8 cellular contexts compared by ENCODE assay signal in genomic region chr12:116881325-116881866, GRCh38. TPM values are rescaled to one million over a fixed set of nuclear protein-coding genes. Genes with fewer than 3 reads are reported as not detected.
DNase-seq lines count a peak whose midpoint lies in the region; ATAC-seq and TF ChIP-seq lines count a peak whose summit lies in the region.

HRK (minus strand) TSS chr12:116881441; CDS start chr12:116881307, 134 bp downstream.

- in situ Hi-C loops in transverse colon (cut with MboI; ENCODE audit: low pct_ligation_motif_present in 1 of 4, low pct_unique_long_range_greater_than_20kb in 1 of 4, low sequenced_read_pairs in 3 of 4) = no loop called here

- ATAC-seq in HG02588 (IDR thresholded peaks at IDR 0.05; ENCODE audit: unreplicated experiment) = peak; percentile 26
- no peak for ATAC-seq in GM19463 (IDR thresholded peaks at IDR 0.05; ENCODE audit: unreplicated experiment)

- no peak for TF ChIP-seq CTCF in SU-DHL-6 (IDR thresholded peaks at IDR 0.05; ENCODE audit: insufficient read depth, low read length, poor library complexity, severe bottlenecking)
- no peak for TF ChIP-seq CTCF in transverse colon (IDR thresholded peaks at IDR 0.05)

- peak within 1 kb of the TSS; percentile 43 for H3K4me3 ChIP-seq in SU-DHL-6 (ENCODE audit: insufficient read depth, low read length, poor library complexity, severe bottlenecking)
- H3K4me3 ChIP-seq in iPS DF 6.9 (ENCODE audit: low read length) = peak within 1 kb of the TSS; percentile 62; the same call in 1 of the 2 replicates
- peak within 1 kb of the TSS in 3 of 4 donors; percentile 9 to 49 (median 23) for H3K4me3 ChIP-seq in transverse colon

- no peak within 1 kb of the TSS for H3K27ac ChIP-seq in SU-DHL-6 (ENCODE audit: low read depth, low read length)
- no peak within 1 kb of the TSS for H3K27ac ChIP-seq in iPS DF 6.9 (ENCODE audit: low read length)
- H3K27ac ChIP-seq in transverse colon = no peak within 1 kb of the TSS

- no CpG with 5 or more reads among the region's 49 CpGs for WGBS in iPS DF 6.9 (ENCODE audit: insufficient coverage, insufficient read length)
- WGBS in transverse colon (ENCODE audit: low coverage in 1 of 2), 2 donors = 0% methylated on average over 34 of the region's 49 CpGs; no CpG with 5 or more reads in 1 of the 2 donors

- TF ChIP-seq EP300 in transverse colon (IDR thresholded peaks at IDR 0.05; ENCODE audit: low read depth) = no peak

- no peaks in the 10 kb centered on the region for H3K9me3 ChIP-seq in SU-DHL-6 (ENCODE audit: insufficient read depth, low read length)
- no peaks in the 10 kb centered on the region for H3K9me3 ChIP-seq in iPS DF 6.9 (ENCODE audit: control insufficient read depth, insufficient read depth, low read length)
- H3K9me3 ChIP-seq in transverse colon = no peaks in the 10 kb centered on the region

- H3K36me3 ChIP-seq in SU-DHL-6 (ENCODE audit: low read length) (no peaks in the 10 kb centered on the region), iPS DF 6.9 (ENCODE audit: control insufficient read depth, insufficient read depth, low read length) (no peaks in the 10 kb centered on the region), transverse colon (no peaks in the 10 kb centered on the region)

- intact Hi-C loops in transverse colon (cut with DNase I; ENCODE audit: low total_unique reads) = no loop called here

- no peaks in the 10 kb centered on the region for H4K20me1 ChIP-seq in SU-DHL-6 (ENCODE audit: low read depth, low read length)

- H3K4me1 ChIP-seq in iPS DF 6.9 (ENCODE audit: control insufficient read depth, insufficient read depth, low read length) (peaks cover 6% of the 10 kb centered on the region), transverse colon (peaks cover 10 to 41% (median 33%) of the 10 kb centered on the region in 4 donors)

- no peaks in the 10 kb centered on the region for H3F3A ChIP-seq in SU-DHL-6 (ENCODE audit: insufficient read depth)

- DNase-seq in DMS53 treated with DMSO at 0.1 percent for 48 hours (lab: John Stamatoyannopoulos, UW; ENCODE audit: unreplicated experiment) (peak; percentile 53), iPS DF 6.9 (ENCODE audit: low read depth, low spot score) (no peak), transverse colon (no peak), AG20443 (ENCODE audit: low spot score) (no peak), NCI-H2107 (lab: John Stamatoyannopoulos, UW) (no peak)

- 0 out of 2 replicates have a peak, but pooled peaks cover 2% of the 10 kb centered on the region for H3K27me3 ChIP-seq in SU-DHL-6 (ENCODE audit: low read length)
- peaks cover 44% of the 10 kb centered on the region for H3K27me3 ChIP-seq in iPS DF 6.9 (ENCODE audit: control insufficient read depth, insufficient read depth, low read length)
- peaks cover 86% of the 10 kb centered on the region for H3K27me3 ChIP-seq in transverse colon

- H3K9me2 ChIP-seq in SU-DHL-6 (replicated peaks; ENCODE audit: insufficient read depth, low read length) = no peaks in the 10 kb centered on the region

- H2AFZ ChIP-seq in SU-DHL-6 (ENCODE audit: low read depth, low read length, severe bottlenecking) = peak within 1 kb of the TSS; percentile 5

- no peak for TF ChIP-seq POLR2A in transverse colon (IDR thresholded peaks at IDR 0.05)

- H3K4me2 ChIP-seq in SU-DHL-6 (ENCODE audit: low read depth, low read length, poor library complexity, severe bottlenecking) = peak within 1 kb of the TSS; percentile 54

- H3K79me2 ChIP-seq in SU-DHL-6 (ENCODE audit: insufficient read depth, low read length) = no peaks in the 10 kb centered on the region

- H3K9ac ChIP-seq in SU-DHL-6 (ENCODE audit: low read length) = peak within 1 kb of the TSS; percentile 43

RNA-seq across cellular contexts. Expression of gene HRK, which starts in this region (rescaled TPM):
- under 1 TPM in 1 of 4 donors, not detected in 3; 0.48 TPM for total RNA-seq in transverse colon
